1 cellular context compared by ENCODE assay signal in genomic region chr19:40219721-40220276, GRCh38.
TF ChIP-seq lines count a peak whose summit lies in the region.

No MANE protein-coding gene starts in this region.

TF ChIP-seq in HEK293, 187 proteins besides CTCF, POLR2A, EP300 and RAD21 (continued from another document and continues in another):
- TF ChIP-seq ZNF398 (tag by site-specific recombination; IDR thresholded peaks at IDR 0.05) (peak; percentile 92), ZNF837 (tag by site-specific recombination; IDR thresholded peaks at IDR 0.05) (no peak), ZNF23 (tag by site-specific recombination; IDR thresholded peaks at IDR 0.05; ENCODE audit: borderline replicate concordance) (no peak), ZNF654 (tag by site-specific recombination; IDR thresholded peaks at IDR 0.05; ENCODE audit: low read depth) (peak; percentile 16; the same call in 1 of the 2 replicates), ZNF121 (tag by site-specific recombination; IDR thresholded peaks at IDR 0.05) (no peak), ZNF692 (tag by site-specific recombination; IDR thresholded peaks at IDR 0.05) (peak; percentile 87; the same call in 1 of the 2 replicates), ZNF266 (tag by site-specific recombination; IDR thresholded peaks at IDR 0.05; ENCODE audit: low read depth) (no peak), TSHZ1 (tag by site-specific recombination; IDR thresholded peaks at IDR 0.05; ENCODE audit: borderline replicate concordance) (peak; percentile 36; the same call in 1 of the 2 replicates), SP7 (tag by site-specific recombination; IDR thresholded peaks at IDR 0.05) (peak; percentile 98), ZNF585B (tag by site-specific recombination; IDR thresholded peaks at IDR 0.05) (no peak), ZNF704 (tag by site-specific recombination; IDR thresholded peaks at IDR 0.05) (no peak), IKZF3 (tag by site-specific recombination; IDR thresholded peaks at IDR 0.05) (peak; percentile 23; the same call in 1 of the 2 replicates), ZBTB8A (tag by site-specific recombination; IDR thresholded peaks at IDR 0.05) (no peak), KLF17 (tag by site-specific recombination; IDR thresholded peaks at IDR 0.05) (peak; percentile 97), ZNF366 (tag by site-specific recombination; conservative IDR thresholded peaks at IDR 0.05) (peak; percentile 88), ZNF146 (tag by site-specific recombination; IDR thresholded peaks at IDR 0.05) (no peak), ZNF580 (tag by site-specific recombination; IDR thresholded peaks at IDR 0.05) (no peak), ZNF214 (tag by site-specific recombination; IDR thresholded peaks at IDR 0.05; ENCODE audit: borderline replicate concordance) (no peak), ZBTB17 (tag by site-specific recombination; IDR thresholded peaks at IDR 0.05) (peak; percentile 98), ZNF610 (tag by site-specific recombination; IDR thresholded peaks at IDR 0.05; ENCODE audit: borderline replicate concordance) (no peak), ZNF133 (tag by site-specific recombination; IDR thresholded peaks at IDR 0.05) (no peak), MZF1 (tag by site-specific recombination; IDR thresholded peaks at IDR 0.05; ENCODE audit: borderline replicate concordance) (no peak; the same call in 1 of the 2 replicates), ATF2 (tag by site-specific recombination; IDR thresholded peaks at IDR 0.05; ENCODE audit: low read depth) (no peak), ZNF549 (tag by site-specific recombination; IDR thresholded peaks at IDR 0.05) (no peak), SP2 (tag by site-specific recombination; IDR thresholded peaks at IDR 0.05) (no peak), ZNF521 (tag by site-specific recombination; IDR thresholded peaks at IDR 0.05) (no peak), REST (tag by site-specific recombination; IDR thresholded peaks at IDR 0.05) (0 out of 2 replicates have a peak, but pooled peaks have one; percentile 23), ZNF707 (tag by site-specific recombination; IDR thresholded peaks at IDR 0.05) (no peak), ZNF510 (tag by site-specific recombination; IDR thresholded peaks at IDR 0.05; ENCODE audit: insufficient replicate concordance) (no peak), ZNF433 (tag by site-specific recombination; IDR thresholded peaks at IDR 0.05; ENCODE audit: low read depth) (no peak), ZNF701 (tag by site-specific recombination; IDR thresholded peaks at IDR 0.05) (no peak), ZNF354C (tag by site-specific recombination; IDR thresholded peaks at IDR 0.05; ENCODE audit: borderline replicate concordance, low read depth) (no peak), ZNF768 (tag by site-specific recombination; IDR thresholded peaks at IDR 0.05) (no peak), ZNF175 (tag by site-specific recombination; IDR thresholded peaks at IDR 0.05) (no peak), SETDB1 (IDR thresholded peaks at IDR 0.05; ENCODE audit: insufficient read length, low read length) (no peak), ZNF362 (tag by site-specific recombination; IDR thresholded peaks at IDR 0.05) (peak; percentile 100), ZNF843 (tag by site-specific recombination; IDR thresholded peaks at IDR 0.05) (peak; percentile 76), ZNF513 (tag by site-specific recombination; IDR thresholded peaks at IDR 0.05) (no peak; the same call in 1 of the 2 replicates), ZNF670 (tag by site-specific recombination; IDR thresholded peaks at IDR 0.05; ENCODE audit: low read depth) (no peak), ZNF561 (tag by site-specific recombination; IDR thresholded peaks at IDR 0.05; ENCODE audit: borderline replicate concordance) (0 out of 2 replicates have a peak, but pooled peaks have one; percentile 23), GLI2 (tag by site-specific recombination; IDR thresholded peaks at IDR 0.05; ENCODE audit: borderline replicate concordance, low read depth) (no peak), SCRT2 (tag by site-specific recombination; IDR thresholded peaks at IDR 0.05) (peak; percentile 95), ZNF24 (tag by site-specific recombination; IDR thresholded peaks at IDR 0.05) (peak; percentile 100), ZNF184 (tag by site-specific recombination; IDR thresholded peaks at IDR 0.05) (peak; percentile 89), HOXA7 (CRISPR knock-in tag; IDR thresholded peaks at IDR 0.05; ENCODE audit: borderline replicate concordance) (no peak), ZNF211 (tag by site-specific recombination; IDR thresholded peaks at IDR 0.05; ENCODE audit: low read depth) (no peak), ZFHX2 (tag by site-specific recombination; conservative IDR thresholded peaks at IDR 0.05) (peak; percentile 70), ZNF19 (tag by site-specific recombination; IDR thresholded peaks at IDR 0.05; ENCODE audit: low read depth) (no peak), ZSCAN23 (tag by site-specific recombination; IDR thresholded peaks at IDR 0.05) (peak; percentile 94), ZIC2 (tag by site-specific recombination; IDR thresholded peaks at IDR 0.05) (no peak), HOXD13 (CRISPR knock-in tag; IDR thresholded peaks at IDR 0.05; ENCODE audit: borderline replicate concordance) (no peak)
